19 cellular contexts compared by ENCODE assay signal in genomic region chr1:113854234-113854633, GRCh38. TPM values are rescaled to one million over a fixed set of nuclear protein-coding genes. Genes with fewer than 3 reads are reported as not detected.
DNase-seq lines count a peak whose midpoint lies in the region; ATAC-seq and TF ChIP-seq lines count a peak whose summit lies in the region.
"Had no signal": no experiment of that assay in that cellular context is flagged by ENCODE, and none has a peak within 500 bp of the region (broad histone marks: within the 10 kb centered on the region; RNA-seq: fewer than 3 reads in every experiment).

No MANE protein-coding gene starts in this region.

- no peak overlapping the region for H3K4me3 ChIP-seq in CD8-positive, alpha-beta memory T cell (ENCODE audit: low read length)
- H3K4me3 ChIP-seq in lower lobe of right lung: no peak overlapping the region

- H3K9me3 ChIP-seq in CD8-positive, alpha-beta memory T cell (ENCODE audit: low read length): no peaks in the 10 kb centered on the region
- H3K9me3 ChIP-seq in lower lobe of right lung: no peaks in the 10 kb centered on the region

- H3K36me3 ChIP-seq in CD8-positive, alpha-beta memory T cell (ENCODE audit: insufficient read depth, low read length): peaks cover 17% of the 10 kb centered on the region
- no peaks in the 10 kb centered on the region for H3K36me3 ChIP-seq in lower lobe of right lung

- no peak overlapping the region for H3K4me3 Mint-ChIP-seq in activated CD8-positive, alpha-beta memory T cell treated with anti-CD3 and anti-CD28 coated beads, Interleukin-2, amount 10 ng/mL, durations not matched to agents 7 days and 5 days
- H3K4me3 Mint-ChIP-seq in CD8-positive, alpha-beta memory T cell: no peak overlapping the region
- no peak overlapping the region for H3K4me3 Mint-ChIP-seq in activated T-helper 1 cell treated with anti-CD3 and anti-CD28 coated beads, Interleukin-12 subunit alpha, Interleukin-12 subunit beta, Interleukin-2, Interleukin-4 antibody, amounts not matched to agents 30 ng/mL and 10 ng/mL and 1 ng/mL, durations not matched to agents 14 hours and 24 hours and 36 hours
- no peak overlapping the region for H3K4me3 Mint-ChIP-seq in effector memory CD8-positive, alpha-beta T cell
- H3K4me3 Mint-ChIP-seq: IgD-negative memory B cell had no signal

- ATAC-seq in activated CD8-positive, alpha-beta memory T cell treated with anti-CD3 and anti-CD28 coated beads, Interleukin-2, amount 10 ng/mL, durations not matched to agents 7 days and 5 days: no peak
- no peak for ATAC-seq in effector memory CD8-positive, alpha-beta T cell (replicated peaks)
- no peak for ATAC-seq in lower lobe of right lung
- ATAC-seq: PC-3 had no signal

- H3K27ac ChIP-seq in CD8-positive, alpha-beta memory T cell (ENCODE audit: low read depth, low read length): no peak overlapping the region
- no peak overlapping the region for H3K27ac ChIP-seq in lower lobe of right lung
- H3K27ac ChIP-seq: C4-2B had no signal

- peaks cover 13% of the 10 kb centered on the region for H3K4me1 ChIP-seq in CD8-positive, alpha-beta memory T cell (ENCODE audit: insufficient read depth, low read length)
- H3K4me1 ChIP-seq in lower lobe of right lung: peaks cover 3% of the 10 kb centered on the region

- H3K27me3 ChIP-seq in CD8-positive, alpha-beta memory T cell (ENCODE audit: insufficient read depth, low read length, poor library complexity, severe bottlenecking): no peaks in the 10 kb centered on the region
- H3K27me3 ChIP-seq in lower lobe of right lung (ENCODE audit: low read depth): no peaks in the 10 kb centered on the region

- H3K9me3 Mint-ChIP-seq in activated CD8-positive, alpha-beta memory T cell treated with anti-CD3 and anti-CD28 coated beads, Interleukin-2, amount 10 ng/mL, durations not matched to agents 7 days and 5 days (ENCODE audit: low read depth): no peaks in the 10 kb centered on the region
- no peaks in the 10 kb centered on the region for H3K9me3 Mint-ChIP-seq in CD8-positive, alpha-beta memory T cell
- no peaks in the 10 kb centered on the region for H3K9me3 Mint-ChIP-seq in activated T-helper 1 cell treated with anti-CD3 and anti-CD28 coated beads, Interleukin-12 subunit alpha, Interleukin-12 subunit beta, Interleukin-2, Interleukin-4 antibody, amounts not matched to agents 30 ng/mL and 10 ng/mL and 1 ng/mL, durations not matched to agents 14 hours and 24 hours and 36 hours
- H3K9me3 Mint-ChIP-seq in effector memory CD8-positive, alpha-beta T cell: no peaks in the 10 kb centered on the region
- H3K9me3 Mint-ChIP-seq: IgD-negative memory B cell had no signal

- intact Hi-C loops in activated T-helper 1 cell treated with anti-CD3 and anti-CD28 coated beads, Interleukin-12 subunit alpha, Interleukin-12 subunit beta, Interleukin-2, Interleukin-4 antibody, amounts not matched to agents 30 ng/mL and 10 ng/mL and 1 ng/mL, durations not matched to agents 14 hours and 24 hours and 36 hours (cut with micrococcal nuclease): no loop called here
- intact Hi-C loops in lower lobe of right lung (cut with DNase I): no loop called here

- no peak for TF ChIP-seq CTCF in lower lobe of right lung (IDR thresholded peaks at IDR 0.05)

- no peak for DNase-seq in activated CD8-positive, alpha-beta memory T cell treated with anti-CD3 and anti-CD28 coated beads, Interleukin-2, amount 10 ng/mL, durations not matched to agents 7 days and 5 days
- DNase-seq in activated CD8-positive, alpha-beta memory T cell treated with anti-CD3 and anti-CD28 coated beads, Interleukin-2, amount 50 U/mL, for 4 hours: no peak
- no peak for DNase-seq in CD8-positive, alpha-beta memory T cell
- DNase-seq in activated T-helper 1 cell treated with anti-CD3 and anti-CD28 coated beads, Interleukin-12 subunit alpha, Interleukin-12 subunit beta, Interleukin-2, Interleukin-4 antibody, amounts not matched to agents 30 ng/mL and 10 ng/mL and 1 ng/mL, durations not matched to agents 14 hours and 24 hours and 36 hours (ENCODE audit: low spot score): no peak
- DNase-seq in effector memory CD8-positive, alpha-beta T cell: no peak
- DNase-seq in iPS-NIHi7 (ENCODE audit: extremely low spot score) (no peak), lower lobe of right lung (no peak)
- no peak for DNase-seq in stimulated activated CD8-positive, alpha-beta memory T cell treated with anti-CD3 and anti-CD28 coated beads, Interleukin-4, amount 100 ng/mL, for 48 hours
- DNase-seq: MV-4-11, NCI-H1105 treated with DMSO at 0.1 percent for 48 hours, NCI-H2081, NCI-H2171 treated with DMSO at 0.1 percent for 48 hours, NCI-H526, PC-3, Right ventricle myocardium superior had no signal

- peaks cover 44% of the 10 kb centered on the region for H3K4me1 Mint-ChIP-seq in activated CD8-positive, alpha-beta memory T cell treated with anti-CD3 and anti-CD28 coated beads, Interleukin-2, amount 10 ng/mL, durations not matched to agents 7 days and 5 days
- H3K4me1 Mint-ChIP-seq in CD8-positive, alpha-beta memory T cell: peaks cover 16 to 27% (median 24%) of the 10 kb centered on the region in 3 donors
- H3K4me1 Mint-ChIP-seq in activated T-helper 1 cell treated with anti-CD3 and anti-CD28 coated beads, Interleukin-12 subunit alpha, Interleukin-12 subunit beta, Interleukin-2, Interleukin-4 antibody, amounts not matched to agents 30 ng/mL and 10 ng/mL and 1 ng/mL, durations not matched to agents 14 hours and 24 hours and 36 hours (ENCODE audit: low read depth): peaks cover 28% of the 10 kb centered on the region
- peaks cover 13 to 24% of the 10 kb centered on the region in 2 donors for H3K4me1 Mint-ChIP-seq in effector memory CD8-positive, alpha-beta T cell (ENCODE audit: low read depth in 2 of 2)

- POLR2A ChIA-PET in CD8-positive, alpha-beta memory T cell (lab: Charles Lee): no interaction called here

- peak overlapping the region; percentile 2 for H3K27ac Mint-ChIP-seq in activated CD8-positive, alpha-beta memory T cell treated with anti-CD3 and anti-CD28 coated beads, Interleukin-2, amount 10 ng/mL, durations not matched to agents 7 days and 5 days
- peak overlapping the region in 7 of 8 donors; percentile 9 to 70 (median 63) for H3K27ac Mint-ChIP-seq in CD8-positive, alpha-beta memory T cell
- H3K27ac Mint-ChIP-seq in activated T-helper 1 cell treated with anti-CD3 and anti-CD28 coated beads, Interleukin-12 subunit alpha, Interleukin-12 subunit beta, Interleukin-2, Interleukin-4 antibody, amounts not matched to agents 30 ng/mL and 10 ng/mL and 1 ng/mL, durations not matched to agents 14 hours and 24 hours and 36 hours: peak overlapping the region; percentile 16
- peak overlapping the region; percentile 49 to 77 for H3K27ac Mint-ChIP-seq in effector memory CD8-positive, alpha-beta T cell
- H3K27ac Mint-ChIP-seq: IgD-negative memory B cell had no signal

- H3K27me3 Mint-ChIP-seq in activated CD8-positive, alpha-beta memory T cell treated with anti-CD3 and anti-CD28 coated beads, Interleukin-2, amount 10 ng/mL, durations not matched to agents 7 days and 5 days: no peaks in the 10 kb centered on the region
- H3K27me3 Mint-ChIP-seq in CD8-positive, alpha-beta memory T cell: no peaks in the 10 kb centered on the region
- H3K27me3 Mint-ChIP-seq in activated T-helper 1 cell treated with anti-CD3 and anti-CD28 coated beads, Interleukin-12 subunit alpha, Interleukin-12 subunit beta, Interleukin-2, Interleukin-4 antibody, amounts not matched to agents 30 ng/mL and 10 ng/mL and 1 ng/mL, durations not matched to agents 14 hours and 24 hours and 36 hours (ENCODE audit: insufficient read depth): no peaks in the 10 kb centered on the region
- no peaks in the 10 kb centered on the region for H3K27me3 Mint-ChIP-seq in effector memory CD8-positive, alpha-beta T cell
- H3K27me3 Mint-ChIP-seq: IgD-negative memory B cell had no signal

- CTCF ChIA-PET in activated CD8-positive, alpha-beta memory T cell treated with anti-CD3 and anti-CD28 coated beads, Interleukin-2, amount 10 ng/mL, durations not matched to agents 7 days and 5 days (lab: Charles Lee): interaction anchor here (1.3 to 1.4 kb wide), 2 partner anchors 18 to 20 kb away, joined by 3 to 6 read pairs; no protein-coding TSS in a partner anchor
- CTCF ChIA-PET in CD8-positive, alpha-beta memory T cell (lab: Charles Lee): no interaction called here

- H3K36me3 Mint-ChIP-seq in activated CD8-positive, alpha-beta memory T cell treated with anti-CD3 and anti-CD28 coated beads, Interleukin-2, amount 10 ng/mL, durations not matched to agents 7 days and 5 days: peaks cover 74% of the 10 kb centered on the region
- peaks cover 15 to 76% (median 26%) of the 10 kb centered on the region in 3 donors for H3K36me3 Mint-ChIP-seq in CD8-positive, alpha-beta memory T cell
- H3K36me3 Mint-ChIP-seq in activated T-helper 1 cell treated with anti-CD3 and anti-CD28 coated beads, Interleukin-12 subunit alpha, Interleukin-12 subunit beta, Interleukin-2, Interleukin-4 antibody, amounts not matched to agents 30 ng/mL and 10 ng/mL and 1 ng/mL, durations not matched to agents 14 hours and 24 hours and 36 hours (ENCODE audit: low read depth): peaks cover 61% of the 10 kb centered on the region
- peaks cover 75% of the 10 kb centered on the region for H3K36me3 Mint-ChIP-seq in effector memory CD8-positive, alpha-beta T cell (ENCODE audit: insufficient read depth)

RNA-seq across cellular contexts. Expression of gene PTPN22, which starts 17.3 kb away (rescaled TPM):
- total RNA-seq in activated CD8-positive, alpha-beta memory T cell treated with anti-CD3 and anti-CD28 coated beads, Interleukin-2, amount 10 ng/mL, durations not matched to agents 7 days and 5 days: 100 to 1,000 TPM; 112 to 133 TPM
- 10 to 100 TPM; 57.7 to 66.5 TPM for total RNA-seq in CD8-positive, alpha-beta memory T cell
- 83.2 TPM for polyA plus RNA-seq in CD8-positive, alpha-beta memory T cell
- 66.2 and 66.7 TPM in 2 replicates for total RNA-seq in activated T-helper 1 cell treated with anti-CD3 and anti-CD28 coated beads, Interleukin-12 subunit alpha, Interleukin-12 subunit beta, Interleukin-2, Interleukin-4 antibody, amounts not matched to agents 30 ng/mL and 10 ng/mL and 1 ng/mL, durations not matched to agents 14 hours and 24 hours and 36 hours
- total RNA-seq in lower lobe of right lung: 14.1 TPM
- total RNA-seq: H1 had no signal
- polyA plus RNA-seq: H1 had no signal

RNA-seq across cellular contexts. Expression of gene BCL2L15, which starts 33.1 kb away (rescaled TPM):
- 1 to 10 TPM; 1.2 to 2.1 TPM for total RNA-seq in activated CD8-positive, alpha-beta memory T cell treated with anti-CD3 and anti-CD28 coated beads, Interleukin-2, amount 10 ng/mL, durations not matched to agents 7 days and 5 days
- 1 to 10 TPM; 1.2 to 1.9 TPM for total RNA-seq in CD8-positive, alpha-beta memory T cell
- polyA plus RNA-seq in CD8-positive, alpha-beta memory T cell: not detected
- total RNA-seq in activated T-helper 1 cell treated with anti-CD3 and anti-CD28 coated beads, Interleukin-12 subunit alpha, Interleukin-12 subunit beta, Interleukin-2, Interleukin-4 antibody, amounts not matched to agents 30 ng/mL and 10 ng/mL and 1 ng/mL, durations not matched to agents 14 hours and 24 hours and 36 hours: 0.67 and 0.69 TPM in 2 replicates
- 1.3 TPM for total RNA-seq in lower lobe of right lung
- total RNA-seq: Right ventricle myocardium superior, RPMI7951 had no signal
- polyA plus RNA-seq: IgD-negative memory B cell had no signal

RNA-seq across cellular contexts. Expression of gene RSBN1, which starts 42.0 kb away (rescaled TPM):
- 10 to 100 TPM; 23.7 to 24.9 TPM for total RNA-seq in activated CD8-positive, alpha-beta memory T cell treated with anti-CD3 and anti-CD28 coated beads, Interleukin-2, amount 10 ng/mL, durations not matched to agents 7 days and 5 days
- 10 to 100 TPM; 18.5 to 19.2 TPM for total RNA-seq in CD8-positive, alpha-beta memory T cell
- polyA plus RNA-seq in CD8-positive, alpha-beta memory T cell: 44.5 TPM
- 18.4 and 19.5 TPM in 2 replicates for total RNA-seq in activated T-helper 1 cell treated with anti-CD3 and anti-CD28 coated beads, Interleukin-12 subunit alpha, Interleukin-12 subunit beta, Interleukin-2, Interleukin-4 antibody, amounts not matched to agents 30 ng/mL and 10 ng/mL and 1 ng/mL, durations not matched to agents 14 hours and 24 hours and 36 hours
- total RNA-seq in lower lobe of right lung: 21.0 TPM

RNA-seq across cellular contexts. Expression of gene AP4B1, which starts 50.4 kb away (rescaled TPM):
- total RNA-seq in activated CD8-positive, alpha-beta memory T cell treated with anti-CD3 and anti-CD28 coated beads, Interleukin-2, amount 10 ng/mL, durations not matched to agents 7 days and 5 days: 10 to 100 TPM; 57.3 to 61.8 TPM
- 10 to 100 TPM; 33.7 to 36.2 TPM for total RNA-seq in CD8-positive, alpha-beta memory T cell
- 12.1 TPM for polyA plus RNA-seq in CD8-positive, alpha-beta memory T cell
- total RNA-seq in activated T-helper 1 cell treated with anti-CD3 and anti-CD28 coated beads, Interleukin-12 subunit alpha, Interleukin-12 subunit beta, Interleukin-2, Interleukin-4 antibody, amounts not matched to agents 30 ng/mL and 10 ng/mL and 1 ng/mL, durations not matched to agents 14 hours and 24 hours and 36 hours: 36.3 and 40.9 TPM in 2 replicates
- total RNA-seq in lower lobe of right lung: 16.3 TPM

RNA-seq across cellular contexts. Expression of gene DCLRE1B, which starts 50.9 kb away (rescaled TPM):
- total RNA-seq in activated CD8-positive, alpha-beta memory T cell treated with anti-CD3 and anti-CD28 coated beads, Interleukin-2, amount 10 ng/mL, durations not matched to agents 7 days and 5 days: 10 to 100 TPM; 19.5 to 21.1 TPM
- total RNA-seq in CD8-positive, alpha-beta memory T cell: 10 to 100 TPM; 31.2 to 32.1 TPM
- polyA plus RNA-seq in CD8-positive, alpha-beta memory T cell: 5.1 TPM
- 20.9 and 21.2 TPM in 2 replicates for total RNA-seq in activated T-helper 1 cell treated with anti-CD3 and anti-CD28 coated beads, Interleukin-12 subunit alpha, Interleukin-12 subunit beta, Interleukin-2, Interleukin-4 antibody, amounts not matched to agents 30 ng/mL and 10 ng/mL and 1 ng/mL, durations not matched to agents 14 hours and 24 hours and 36 hours
- total RNA-seq in lower lobe of right lung: 8.3 TPM

Comparison
In these comparisons a context has a peak if more than half of its experiments do, and no peak if none do; other contexts are left out.
1. H3K27ac Mint-ChIP-seq: peak in every context shown above with its lines; median percentile 63 in CD8-positive, alpha-beta memory T cell; 63 in effector memory CD8-positive, alpha-beta T cell; 16 in activated T-helper 1 cell treated with anti-CD3 and anti-CD28 coated beads, Interleukin-12 subunit alpha, Interleukin-12 subunit beta, Interleukin-2, Interleukin-4 antibody, amounts not matched to agents 30 ng/mL and 10 ng/mL and 1 ng/mL, durations not matched to agents 14 hours and 24 hours and 36 hours; 2 in activated CD8-positive, alpha-beta memory T cell treated with anti-CD3 and anti-CD28 coated beads, Interleukin-2, amount 10 ng/mL, durations not matched to agents 7 days and 5 days.